Comparison of ENCODE assay signal across 23 cellular contexts in the genomic region with DNA sequence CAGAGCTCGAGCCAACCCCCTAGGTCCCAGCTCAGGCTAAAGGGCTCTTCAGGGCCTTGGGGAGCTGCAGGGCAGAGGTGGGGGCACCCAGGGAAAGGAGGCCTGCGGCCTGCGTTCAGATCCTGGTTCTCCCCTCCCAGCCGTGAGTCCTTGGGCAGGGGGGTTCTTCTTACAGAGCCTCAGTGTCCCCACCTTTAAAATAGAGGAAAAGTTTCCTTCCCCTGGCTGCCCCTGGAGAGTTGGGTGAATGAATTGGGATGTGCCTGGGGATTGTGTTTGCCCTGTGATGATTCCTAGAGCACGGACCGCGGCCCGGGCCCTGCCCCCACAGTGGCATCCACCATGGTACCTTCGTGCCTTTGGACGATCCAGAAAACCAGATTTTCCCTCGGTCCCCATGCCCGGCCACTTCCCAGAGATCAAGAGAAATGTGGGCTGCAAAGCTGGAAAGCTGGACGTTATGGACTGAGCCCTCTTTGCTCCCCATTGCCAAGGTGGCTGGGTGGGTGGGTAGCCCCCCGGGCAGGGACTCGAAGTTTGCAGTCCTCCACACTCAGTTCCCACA. TPM values are rescaled to one million over a fixed set of nuclear protein-coding genes. Genes with fewer than 3 reads are reported as not detected.
DNase-seq lines count a peak whose midpoint lies in the region; ATAC-seq and TF ChIP-seq lines count a peak whose summit lies in the region.
"Had no signal": no experiment of that assay in that cellular context is flagged by ENCODE, and none has a peak within 500 bp of the region (broad histone marks: within the 10 kb centered on the region; RNA-seq: fewer than 3 reads in every experiment).

No MANE protein-coding gene starts in this region.

- no peaks in the 10 kb centered on the region for H3K36me3 ChIP-seq in right atrium auricular region
- H3K36me3 ChIP-seq in osteoblast (ENCODE audit: insufficient read depth, low read length): no peaks in the 10 kb centered on the region
- H3K36me3 ChIP-seq: MG63 had no signal

- no peaks in the 10 kb centered on the region for H4K20me1 ChIP-seq in osteoblast (ENCODE audit: insufficient read depth, low read length)

- no peaks in the 10 kb centered on the region for H3K27me3 ChIP-seq in right atrium auricular region
- H3K27me3 ChIP-seq in osteoblast (ENCODE audit: insufficient read depth, low read length): no peaks in the 10 kb centered on the region
- H3K27me3 ChIP-seq: MG63 had no signal

- no peak for TF ChIP-seq CTCF in right atrium auricular region (IDR thresholded peaks at IDR 0.05)
- no peak for TF ChIP-seq CTCF in osteoblast (IDR thresholded peaks at IDR 0.05; ENCODE audit: extremely low read depth, low read depth, low read length)

- no peak overlapping the region for H3K4me2 ChIP-seq in osteoblast (ENCODE audit: insufficient read depth, low read length)

- H3K27ac ChIP-seq in right atrium auricular region: peak overlapping the region; percentile 54 to 61
- no peak overlapping the region for H3K27ac ChIP-seq in osteoblast (ENCODE audit: low read depth, low read length)

- peaks cover 0 to 58% of the 10 kb centered on the region in 2 donors for H3K4me1 ChIP-seq in right atrium auricular region
- H3K4me1 ChIP-seq in osteoblast (ENCODE audit: insufficient read depth, low read length): peaks cover 30% of the 10 kb centered on the region
- H3K4me1 ChIP-seq: Caco-2 had no signal

- peak; percentile 14 for DNase-seq in left cardiac atrium
- no peak for DNase-seq in Right ventricle myocardium inferior (ENCODE audit: missing footprints)
- no peak for DNase-seq in right atrium auricular region (ENCODE audit: low spot score)
- DNase-seq in osteoblast (ENCODE audit: insufficient read length, low spot score, missing footprints): peak; percentile 71
- no peak for DNase-seq in T1000 (lab: John Stamatoyannopoulos, UW)
- DNase-seq: Caco-2; CD4-positive, alpha-beta T cell; GDM1; Kasumi-1; NCI-H1092 treated with DMSO at 0.1 percent for 48 hours; NCI-H146; NCI-H2029 treated with DMSO at 0.1 percent for 48 hours; NCI-H748 treated with DMSO at 0.1 percent for 48 hours; NK-92 treated with Interleukin-12 subunit alpha and Interleukin-12 subunit beta, amount 100 ng/mL, for 24 hours; SHP77 treated with DMSO at 0.1 percent for 48 hours had no signal

- ATAC-seq in left cardiac atrium (no peak), Right ventricle myocardium inferior (no peak), GM21381 (IDR thresholded peaks at IDR 0.05; ENCODE audit: unreplicated experiment) (no peak), GM19035 (IDR thresholded peaks at IDR 0.05; ENCODE audit: unreplicated experiment) (no peak), GM21367 (IDR thresholded peaks at IDR 0.05; ENCODE audit: unreplicated experiment) (no peak)

- no peaks in the 10 kb centered on the region for H3K9me3 ChIP-seq in right atrium auricular region
- H3K9me3 ChIP-seq in osteoblast (ENCODE audit: low read depth, low read length): no peaks in the 10 kb centered on the region
- H3K9me3 ChIP-seq: Caco-2, MG63 had no signal

- no peak overlapping the region for H2AFZ ChIP-seq in osteoblast (ENCODE audit: low read length)

- no peaks in the 10 kb centered on the region for H3K79me2 ChIP-seq in osteoblast (ENCODE audit: insufficient read depth, low read length)

- intact Hi-C loops in left cardiac atrium (cut with DNase I): no loop called here
- intact Hi-C loops in Right ventricle myocardium inferior (cut with DNase I): loop anchor here (2.0 kb wide), 1 partner anchor 60 kb away; no protein-coding TSS in a partner anchor

- H3K4me3 ChIP-seq in right atrium auricular region (no peak overlapping the region), osteoblast (ENCODE audit: insufficient read depth, low read length) (no peak overlapping the region)
- H3K4me3 ChIP-seq: MG63 had no signal

RNA-seq across cellular contexts. Expression of a gene that starts 11.4 kb away (rescaled TPM):
- 10 to 100 TPM; 48.5 to 78.2 TPM for total RNA-seq in left cardiac atrium
- 131 TPM for total RNA-seq in Right ventricle myocardium inferior
- total RNA-seq in right atrium auricular region: 100 to 1,000 TPM in 1 of 2 donors, 10 to 100 TPM in 1; 33.8 to 124 TPM
- 4.0 and 11.5 TPM in 2 replicates for total RNA-seq in osteoblast
- total RNA-seq: A172; B cell; CD4-positive, alpha-beta T cell; NCI-H460; OCI-LY7 had no signal

Comparison
In these comparisons a context has a peak if more than half of its experiments do, and no peak if none do; other contexts are left out.
1. DNase-seq: peak in left cardiac atrium (single experiment) and osteoblast (single experiment); none in Right ventricle myocardium inferior (single experiment), right atrium auricular region (single experiment) and T1000 (single experiment).